ENCODE assay signal across 30 cellular contexts in the genomic region with DNA sequence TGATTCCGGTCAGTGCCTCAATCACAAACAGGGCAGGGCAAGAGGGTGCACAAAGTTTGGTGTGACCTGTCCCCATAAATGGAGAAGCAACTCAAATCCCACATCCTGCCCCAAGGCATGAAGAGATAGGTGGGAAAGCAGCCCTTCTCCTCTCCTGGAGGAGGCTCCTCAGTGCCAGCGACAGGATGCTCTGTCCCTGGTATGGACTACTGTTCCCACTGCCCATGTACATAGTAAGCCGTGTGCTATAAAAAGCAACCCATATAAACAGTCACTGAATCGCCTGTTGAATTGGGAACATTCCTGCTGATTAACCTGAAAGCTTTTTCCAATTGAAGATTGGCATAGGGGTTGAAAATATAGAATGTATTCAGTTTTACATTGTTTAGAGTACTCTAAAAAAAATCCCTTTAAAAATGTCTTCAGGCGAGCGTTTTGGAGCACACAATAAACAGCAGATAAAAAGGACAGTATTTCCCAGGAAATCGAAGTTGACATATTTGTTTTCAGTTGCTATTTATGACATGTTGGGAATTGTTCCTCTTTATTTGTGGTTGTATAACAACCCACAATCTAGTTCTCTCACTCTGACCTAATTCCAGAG.
"Had no signal": no experiment of that assay in that cellular context is flagged by ENCODE, and none has a peak within 500 bp of the region (broad histone marks: within the 10 kb centered on the region; RNA-seq: fewer than 3 reads in every experiment).

No MANE protein-coding gene starts in this region.

- H3K9me3 Mint-ChIP-seq: activated naive CD4-positive, alpha-beta T cell treated with anti-CD3 and anti-CD28 coated beads, Interleukin-2, amount 10 ng/mL, durations not matched to agents 7 days and 5 days; activated naive CD8-positive, alpha-beta T cell treated with anti-CD3 and anti-CD28 coated beads, Interleukin-2, amount 10 ng/mL, durations not matched to agents 7 days and 5 days; central memory CD8-positive, alpha-beta T cell; dendritic cell treated with granulocyte-macrophage colony-stimulating factor and Interleukin-4, amounts not matched to agents 40 ng/mL and 50 ng/mL, for 4 days had no signal

- H3K36me3 Mint-ChIP-seq: activated CD8-positive, alpha-beta memory T cell treated with anti-CD3 and anti-CD28 coated beads, Interleukin-2, amount 10 ng/mL, durations not matched to agents 7 days and 5 days; activated naive CD4-positive, alpha-beta T cell treated with anti-CD3 and anti-CD28 coated beads, Interleukin-2, amount 10 ng/mL, durations not matched to agents 7 days and 5 days; activated naive CD8-positive, alpha-beta T cell treated with anti-CD3 and anti-CD28 coated beads, Interleukin-2, amount 10 ng/mL, durations not matched to agents 7 days and 5 days had no signal

- H3K4me1 Mint-ChIP-seq: activated CD8-positive, alpha-beta memory T cell treated with anti-CD3 and anti-CD28 coated beads, Interleukin-2, amount 10 ng/mL, durations not matched to agents 7 days and 5 days; activated naive CD4-positive, alpha-beta T cell treated with anti-CD3 and anti-CD28 coated beads, Interleukin-2, amount 10 ng/mL, durations not matched to agents 7 days and 5 days; activated naive CD8-positive, alpha-beta T cell treated with anti-CD3 and anti-CD28 coated beads, Interleukin-2, amount 10 ng/mL, durations not matched to agents 7 days and 5 days; central memory CD8-positive, alpha-beta T cell; endodermal cell had no signal

- H3K27ac ChIP-seq: ascending aorta, breast epithelium, cardiac muscle cell, coronary artery, dorsolateral prefrontal cortex, VCaP had no signal

- H3K36me3 ChIP-seq: ascending aorta, breast epithelium, cardiac muscle cell had no signal

- DNase-seq: activated CD4-positive, alpha-beta memory T cell treated with anti-CD3 and anti-CD28 coated beads for 36 hours; activated CD4-positive, alpha-beta T cell treated with anti-CD3 and anti-CD28 coated beads for 1 hour; activated CD4-positive, alpha-beta T cell treated with anti-CD3 and anti-CD28 coated beads for 4 hours; activated CD4-positive, alpha-beta T cell treated with anti-CD3 and anti-CD28 coated beads, Interleukin-2, amount 50 U/mL, for 1 hour; activated CD8-positive, alpha-beta memory T cell treated with anti-CD3 and anti-CD28 coated beads, Interleukin-2, amount 10 ng/mL, durations not matched to agents 7 days and 5 days; activated CD8-positive, alpha-beta memory T cell treated with anti-CD3 and anti-CD28 coated beads, Interleukin-2, amount 50 U/mL, for 4 hours; activated CD8-positive, alpha-beta T cell treated with anti-CD3 and anti-CD28 coated beads, Interleukin-2, amount 10 ng/mL, durations not matched to agents 7 days and 5 days; activated gamma-delta T cell; activated naive CD4-positive, alpha-beta T cell; activated naive CD4-positive, alpha-beta T cell treated with anti-CD3 and anti-CD28 coated beads, Interleukin-2, amount 10 ng/mL, durations not matched to agents 7 days and 5 days; activated naive CD8-positive, alpha-beta T cell treated with anti-CD3 and anti-CD28 coated beads, Interleukin-2, amount 10 ng/mL, durations not matched to agents 7 days and 5 days; activated T-cell treated with anti-CD3 and anti-CD28 coated beads, Interleukin-2, amount 50 U/mL, for 1 hour; activated T-cell treated with anti-CD3 and anti-CD28 coated beads, Interleukin-2, amount 50 U/mL, for 72 hours; dorsolateral prefrontal cortex; effector memory CD4-positive, alpha-beta T cell; endodermal cell; foreskin fibroblast; glutamatergic neuron; T-helper 2 cell had no signal

- ATAC-seq: activated CD8-positive, alpha-beta memory T cell treated with anti-CD3 and anti-CD28 coated beads, Interleukin-2, amount 10 ng/mL, durations not matched to agents 7 days and 5 days; activated CD8-positive, alpha-beta T cell treated with anti-CD3 and anti-CD28 coated beads, Interleukin-2, amount 10 ng/mL, durations not matched to agents 7 days and 5 days; activated naive CD4-positive, alpha-beta T cell treated with anti-CD3 and anti-CD28 coated beads, Interleukin-2, amount 50 U/mL, for 72 hours; activated T-cell treated with anti-CD3 and anti-CD28 coated beads, Interleukin-2, amount 50 U/mL, for 72 hours; esophagus mucosa; WTC11 had no signal

- H3K4me1 ChIP-seq: ascending aorta, breast epithelium had no signal

- H3K27ac Mint-ChIP-seq: activated CD4-positive, alpha-beta memory T cell treated with anti-CD3 and anti-CD28 coated beads for 36 hours; activated CD8-positive, alpha-beta memory T cell treated with anti-CD3 and anti-CD28 coated beads, Interleukin-2, amount 10 ng/mL, durations not matched to agents 7 days and 5 days; activated CD8-positive, alpha-beta T cell treated with anti-CD3 and anti-CD28 coated beads, Interleukin-2, amount 10 ng/mL, durations not matched to agents 7 days and 5 days; activated naive CD4-positive, alpha-beta T cell treated with anti-CD3 and anti-CD28 coated beads, Interleukin-2, amount 10 ng/mL, durations not matched to agents 7 days and 5 days; activated naive CD4-positive, alpha-beta T cell treated with anti-CD3 and anti-CD28 coated beads, Interleukin-2, amount 50 U/mL, for 72 hours; activated naive CD8-positive, alpha-beta T cell treated with anti-CD3 and anti-CD28 coated beads, Interleukin-2, amount 10 ng/mL, durations not matched to agents 7 days and 5 days; activated T-cell treated with anti-CD3 and anti-CD28 coated beads, Interleukin-2, amount 50 U/mL, for 72 hours; dendritic cell treated with granulocyte-macrophage colony-stimulating factor and Interleukin-4, amounts not matched to agents 40 ng/mL and 50 ng/mL, for 4 days; endodermal cell; WTC11 had no signal

- H3K4me3 Mint-ChIP-seq: activated CD4-positive, alpha-beta memory T cell treated with anti-CD3 and anti-CD28 coated beads for 36 hours; activated CD8-positive, alpha-beta memory T cell treated with anti-CD3 and anti-CD28 coated beads, Interleukin-2, amount 10 ng/mL, durations not matched to agents 7 days and 5 days; activated CD8-positive, alpha-beta T cell treated with anti-CD3 and anti-CD28 coated beads, Interleukin-2, amount 10 ng/mL, durations not matched to agents 7 days and 5 days; activated naive CD4-positive, alpha-beta T cell treated with anti-CD3 and anti-CD28 coated beads, Interleukin-2, amount 10 ng/mL, durations not matched to agents 7 days and 5 days; activated naive CD8-positive, alpha-beta T cell treated with anti-CD3 and anti-CD28 coated beads, Interleukin-2, amount 10 ng/mL, durations not matched to agents 7 days and 5 days; activated T-cell treated with anti-CD3 and anti-CD28 coated beads, Interleukin-2, amount 50 U/mL, for 72 hours; brain; central memory CD8-positive, alpha-beta T cell; dendritic cell treated with granulocyte-macrophage colony-stimulating factor and Interleukin-4, amounts not matched to agents 40 ng/mL and 50 ng/mL, for 4 days; endodermal cell; WTC11 had no signal

- H3K27me3 ChIP-seq: ascending aorta had no signal

- H3K4me3 ChIP-seq: ascending aorta, breast epithelium, cardiac muscle cell, coronary artery, dorsolateral prefrontal cortex had no signal

- H3K9me3 ChIP-seq: ascending aorta, breast epithelium had no signal
